Comparison of ENCODE assay signal across 11 cellular contexts in genomic region chr3:9778102-9778501, GRCh38. TPM values are rescaled to one million over a fixed set of nuclear protein-coding genes. Genes with fewer than 3 reads are reported as not detected.
DNase-seq lines count a peak whose midpoint lies in the region; ATAC-seq, FAIRE-seq and TF ChIP-seq lines count a peak whose summit lies in the region.
"Had no signal": no experiment of that assay in that cellular context is flagged by ENCODE, and none has a peak within 500 bp of the region (broad histone marks: within the 10 kb centered on the region; RNA-seq: fewer than 3 reads in every experiment).

No MANE protein-coding gene starts in this region.

- H3K9ac ChIP-seq in keratinocyte (ENCODE audit: control insufficient read depth, extremely low read depth, insufficient read depth, low read length), result no peak overlapping the region

- H3K27ac Mint-ChIP-seq in MCF 10A (ENCODE audit: low read depth, unreplicated experiment), result no peak overlapping the region
- H3K27ac Mint-ChIP-seq in activated T-cell treated with anti-CD3 and anti-CD28 coated beads, Interleukin-2, amount 50 U/mL, for 72 hours, result peak overlapping the region; percentile 88

- H3K4me1 ChIP-seq in breast epithelium (no peaks in the 10 kb centered on the region), keratinocyte (ENCODE audit: control insufficient read depth, extremely low read depth, insufficient read depth, low read length) (peaks cover 3% of the 10 kb centered on the region)

- no peaks in the 10 kb centered on the region for H3K9me3 ChIP-seq in breast epithelium
- H3K9me3 ChIP-seq in keratinocyte (ENCODE audit: control insufficient read depth, low read depth, low read length), result no peaks in the 10 kb centered on the region

- no peaks in the 10 kb centered on the region for H3K9me3 Mint-ChIP-seq in MCF 10A (ENCODE audit: unreplicated experiment)
- peaks cover 0 to 3% of the 10 kb centered on the region in 2 donors for H3K9me3 Mint-ChIP-seq in activated T-cell treated with anti-CD3 and anti-CD28 coated beads, Interleukin-2, amount 50 U/mL, for 72 hours

- DNase-seq in MCF 10A (ENCODE audit: unreplicated experiment) (peak; percentile 61), breast epithelium (ENCODE audit: low spot score in 2 of 2) (no peak), keratinocyte (ENCODE audit: low read depth, low spot score) (no peak)
- DNase-seq in activated T-cell treated with anti-CD3 and anti-CD28 coated beads, Interleukin-2, amount 50 U/mL, for 72 hours, result peak; percentile 78 to 85
- DNase-seq: DMS53, NCI-H1694 treated with DMSO at 0.1 percent for 48 hours had no signal

- dilution Hi-C loops in keratinocyte (cut with MboI; ENCODE audit: extremely low pct_ligation_motif_present, low sequenced_read_pairs), result no loop called here

- peak; percentile 88 to 90 for ATAC-seq in activated T-cell treated with anti-CD3 and anti-CD28 coated beads, Interleukin-2, amount 50 U/mL, for 72 hours (replicated peaks in 1 of 2)
- no peak for ATAC-seq in HG03520 (IDR thresholded peaks at IDR 0.05; ENCODE audit: unreplicated experiment)
- no peak for ATAC-seq in GM21528 (IDR thresholded peaks at IDR 0.05; ENCODE audit: low FRiP score, unreplicated experiment)
- ATAC-seq in HG02610 (IDR thresholded peaks at IDR 0.05; ENCODE audit: unreplicated experiment), result no peak

- no peaks in the 10 kb centered on the region for H4K20me1 ChIP-seq in keratinocyte (ENCODE audit: control insufficient read depth, extremely low read depth, insufficient read depth, low read length)

- no peak overlapping the region for H3K4me3 Mint-ChIP-seq in MCF 10A (ENCODE audit: unreplicated experiment)
- H3K4me3 Mint-ChIP-seq in activated T-cell treated with anti-CD3 and anti-CD28 coated beads, Interleukin-2, amount 50 U/mL, for 72 hours, result peak overlapping the region; percentile 72 to 82

- no peak for FAIRE-seq in keratinocyte (lab: Jason Lieb, UNC)

- no peak overlapping the region for H2AFZ ChIP-seq in keratinocyte (ENCODE audit: control insufficient read depth, low read length)

- peak overlapping the region in 1 of 2 donors; percentile 84 for H3K27ac ChIP-seq in breast epithelium
- peak overlapping the region; percentile 43 for H3K27ac ChIP-seq in keratinocyte (ENCODE audit: control insufficient read depth, insufficient read depth, low read length)
- H3K27ac ChIP-seq in temporal lobe (ENCODE audit: low read depth, low read length), result peak overlapping the region; percentile 30

- no TSS peak for BruUV-seq in MCF 10A (replicated peaks; lab: Mats Ljungman, UMichigan)

- H3K4me2 ChIP-seq in keratinocyte (ENCODE audit: control insufficient read depth, extremely low read depth, insufficient read depth, low read depth, low read length), result no peak overlapping the region

- H3K79me2 ChIP-seq in keratinocyte (ENCODE audit: control insufficient read depth, insufficient read depth, low read length), result no peaks in the 10 kb centered on the region

- no peaks in the 10 kb centered on the region for H3K9me1 ChIP-seq in keratinocyte (ENCODE audit: control insufficient read depth, extremely low read depth, insufficient read depth, low read length)

- POLR2A ChIA-PET in MCF 10A (lab: Yijun Ruan, JAX), result interaction anchor here (0.6 to 2.5 kb wide), 4 partner anchors 15 to 50 kb away, joined by 3 to 8 read pairs (median 4); partner anchors contain the start of genes ARPC4, OGG1 and TADA3

- TF ChIP-seq CTCF in MCF 10A (IDR thresholded peaks at IDR 0.05; ENCODE audit: unreplicated experiment), result no peak
- no peak for TF ChIP-seq CTCF in breast epithelium (IDR thresholded peaks at IDR 0.05)
- no peak for TF ChIP-seq CTCF in keratinocyte (optimal IDR thresholded peaks at IDR 0.05 in 1 of 3, IDR thresholded peaks at IDR 0.05 in 1 of 3, conservative IDR thresholded peaks at IDR 0.05 in 1 of 3; ENCODE audit: extremely low read depth in 1 of 3, insufficient read depth in 2 of 3, low read length in 3 of 3)

- H3K27me3 ChIP-seq in breast epithelium (no peaks in the 10 kb centered on the region), keratinocyte (ENCODE audit: control insufficient read depth, extremely low read depth, insufficient read depth, low read length) (no peaks in the 10 kb centered on the region)

- CTCF ChIA-PET in MCF 10A (lab: Yijun Ruan, JAX), result no interaction called here

- peaks cover 16% of the 10 kb centered on the region for H3K4me1 Mint-ChIP-seq in MCF 10A (ENCODE audit: insufficient read depth, unreplicated experiment)
- H3K4me1 Mint-ChIP-seq in activated T-cell treated with anti-CD3 and anti-CD28 coated beads, Interleukin-2, amount 50 U/mL, for 72 hours (ENCODE audit: low read depth), result peaks cover 70% of the 10 kb centered on the region

- no peaks in the 10 kb centered on the region for H3K27me3 Mint-ChIP-seq in MCF 10A (ENCODE audit: insufficient read depth, unreplicated experiment)
- H3K27me3 Mint-ChIP-seq in activated T-cell treated with anti-CD3 and anti-CD28 coated beads, Interleukin-2, amount 50 U/mL, for 72 hours (ENCODE audit: low read depth), result no peaks in the 10 kb centered on the region

- intact Hi-C loops in MCF 10A (cut with micrococcal nuclease), result no loop called here
- intact Hi-C loops in breast epithelium (cut with DNase I; ENCODE audit: low total_unique reads), result no loop called here

- TF ChIP-seq POLR2A in breast epithelium (IDR thresholded peaks at IDR 0.05), result no peak

- H3K36me3 ChIP-seq in breast epithelium (no peaks in the 10 kb centered on the region), keratinocyte (ENCODE audit: control insufficient read depth in 2 of 2, extremely low read depth in 1 of 2, insufficient read depth in 2 of 2, low read length in 2 of 2) (peaks cover 9 to 11% of the 10 kb centered on the region in 2 experiments)

- H3K4me3 ChIP-seq in breast epithelium (no peak overlapping the region), keratinocyte (ENCODE audit: control insufficient read depth in 2 of 3, extremely low read depth in 1 of 3, insufficient read depth in 2 of 3, low read depth in 1 of 3, low read length in 3 of 3) (no peak overlapping the region)
- H3K4me3 ChIP-seq: skin epidermis had no signal

- H3K36me3 Mint-ChIP-seq in MCF 10A (ENCODE audit: insufficient read depth, unreplicated experiment), result peaks cover 10% of the 10 kb centered on the region
- peaks cover 8 to 16% of the 10 kb centered on the region in 2 donors for H3K36me3 Mint-ChIP-seq in activated T-cell treated with anti-CD3 and anti-CD28 coated beads, Interleukin-2, amount 50 U/mL, for 72 hours (ENCODE audit: insufficient read depth in 2 of 2)

RNA-seq across cellular contexts. Expression of gene CAMK1, which starts 8.4 kb away (rescaled TPM):
- 8.3 and 11.7 TPM in 2 replicates for total RNA-seq in MCF 10A (2022)
- total RNA-seq in breast epithelium, result 10 to 100 TPM; 25.2 to 58.7 (median 40.0) TPM
- total RNA-seq in activated T-cell treated with anti-CD3 and anti-CD28 coated beads, Interleukin-2, amount 50 U/mL, for 72 hours, result 10 to 100 TPM; 38.6 to 47.4 TPM
- polyA plus RNA-seq in keratinocyte, result 1.1 to 2.4 TPM (median 2.3 TPM) in 3 replicates
- polyA plus RNA-seq in keratinocyte (2011; ENCODE audit: low read depth), result 0.80 TPM
- polyA plus RNA-seq in keratinocyte (2011; cell fraction: cytosol; rRNA removed), result 0.90 and 1.4 TPM in 2 replicates
- 1.1 and 1.5 TPM in 2 replicates for polyA plus RNA-seq in keratinocyte (2011; cell fraction: nucleus; rRNA removed)
- polyA plus RNA-seq in keratinocyte (2012; ENCODE audit: low replicate concordance), result 0.35 and 2.7 TPM in 2 replicates
- 0.66 to 1.4 TPM (median 1.1 TPM) in 3 replicates for polyA minus RNA-seq in keratinocyte
- 2.9 TPM for polyA minus RNA-seq in keratinocyte (2011; cell fraction: cytosol; rRNA and poly(A)+ RNA removed)
- polyA minus RNA-seq in keratinocyte (2011; cell fraction: nucleus; rRNA and poly(A)+ RNA removed), result 0.63 and 0.85 TPM in 2 replicates
- total RNA-seq in temporal lobe, result 39.8 TPM

RNA-seq across cellular contexts. Expression of gene TADA3, which starts 14.2 kb away (rescaled TPM):
- 72.0 and 77.1 TPM in 2 replicates for total RNA-seq in MCF 10A (2022)
- total RNA-seq in breast epithelium, result 10 to 100 TPM; 66.1 to 73.4 (median 70.1) TPM
- 100 to 1,000 TPM; 105 to 112 TPM for total RNA-seq in activated T-cell treated with anti-CD3 and anti-CD28 coated beads, Interleukin-2, amount 50 U/mL, for 72 hours
- 29.6 to 43.7 TPM (median 38.3 TPM) in 3 replicates for polyA plus RNA-seq in keratinocyte
- polyA plus RNA-seq in keratinocyte (2011; ENCODE audit: low read depth), result 29.1 TPM
- polyA plus RNA-seq in keratinocyte (2011; cell fraction: cytosol; rRNA removed), result 27.7 and 44.7 TPM in 2 replicates
- polyA plus RNA-seq in keratinocyte (2011; cell fraction: nucleus; rRNA removed), result 22.5 and 30.1 TPM in 2 replicates
- 22.4 and 43.5 TPM in 2 replicates for polyA plus RNA-seq in keratinocyte (2012; ENCODE audit: low replicate concordance)
- 33.0 to 59.8 TPM (median 45.4 TPM) in 3 replicates for polyA minus RNA-seq in keratinocyte
- 60.4 TPM for polyA minus RNA-seq in keratinocyte (2011; cell fraction: cytosol; rRNA and poly(A)+ RNA removed)
- 14.5 and 16.8 TPM in 2 replicates for polyA minus RNA-seq in keratinocyte (2011; cell fraction: nucleus; rRNA and poly(A)+ RNA removed)
- total RNA-seq in temporal lobe, result 42.3 TPM

RNA-seq across cellular contexts. Expression of gene ARPC4, which starts 14.8 kb away (rescaled TPM):
- total RNA-seq in MCF 10A (2022) (122 and 132 TPM in 2 replicates), breast epithelium (100 to 1,000 TPM; 116 to 163 (median 117) TPM), temporal lobe (101 TPM)
- total RNA-seq in activated T-cell treated with anti-CD3 and anti-CD28 coated beads, Interleukin-2, amount 50 U/mL, for 72 hours, result 100 to 1,000 TPM; 168 to 176 TPM
- polyA plus RNA-seq in keratinocyte, result 161 to 325 TPM (median 173 TPM) in 3 replicates
- 36.1 TPM for polyA plus RNA-seq in keratinocyte (2011; ENCODE audit: low read depth)
- 177 and 220 TPM in 2 replicates for polyA plus RNA-seq in keratinocyte (2011; cell fraction: cytosol; rRNA removed)
- 75.3 and 80.5 TPM in 2 replicates for polyA plus RNA-seq in keratinocyte (2011; cell fraction: nucleus; rRNA removed)
- polyA plus RNA-seq in keratinocyte (2012; ENCODE audit: low replicate concordance), result 97.9 and 190 TPM in 2 replicates
- 72.0 to 216 TPM (median 199 TPM) in 3 replicates for polyA minus RNA-seq in keratinocyte
- polyA minus RNA-seq in keratinocyte (2011; cell fraction: cytosol; rRNA and poly(A)+ RNA removed), result 341 TPM
- 53.3 and 77.0 TPM in 2 replicates for polyA minus RNA-seq in keratinocyte (2011; cell fraction: nucleus; rRNA and poly(A)+ RNA removed)

RNA-seq across cellular contexts. Expression of gene OGG1, which starts 28.4 kb away (rescaled TPM):
- total RNA-seq in MCF 10A (2022) (15.3 and 17.7 TPM in 2 replicates), breast epithelium (10 to 100 TPM; 21.3 to 33.4 (median 23.3) TPM), temporal lobe (51.9 TPM)
- total RNA-seq in activated T-cell treated with anti-CD3 and anti-CD28 coated beads, Interleukin-2, amount 50 U/mL, for 72 hours, result 10 to 100 TPM; 31.0 to 33.4 TPM
- polyA plus RNA-seq in keratinocyte, result 14.5 to 17.5 TPM (median 14.6 TPM) in 3 replicates
- 3.0 TPM for polyA plus RNA-seq in keratinocyte (2011; ENCODE audit: low read depth)
- 8.2 and 12.8 TPM in 2 replicates for polyA plus RNA-seq in keratinocyte (2011; cell fraction: cytosol; rRNA removed)
- 10.2 and 13.8 TPM in 2 replicates for polyA plus RNA-seq in keratinocyte (2011; cell fraction: nucleus; rRNA removed)
- 3.7 and 10.8 TPM in 2 replicates for polyA plus RNA-seq in keratinocyte (2012; ENCODE audit: low replicate concordance)
- 21.7 to 51.1 TPM (median 23.2 TPM) in 3 replicates for polyA minus RNA-seq in keratinocyte
- 17.1 TPM for polyA minus RNA-seq in keratinocyte (2011; cell fraction: cytosol; rRNA and poly(A)+ RNA removed)
- polyA minus RNA-seq in keratinocyte (2011; cell fraction: nucleus; rRNA and poly(A)+ RNA removed), result 10.0 and 10.2 TPM in 2 replicates

RNA-seq across cellular contexts. Expression of gene TTLL3, which starts 32.0 kb away (rescaled TPM):
- 14.6 and 16.6 TPM in 2 replicates for total RNA-seq in MCF 10A (2022)
- total RNA-seq in breast epithelium, result 10 to 100 TPM; 63.1 to 76.7 (median 72.3) TPM
- 10 to 100 TPM; 63.6 to 75.5 TPM for total RNA-seq in activated T-cell treated with anti-CD3 and anti-CD28 coated beads, Interleukin-2, amount 50 U/mL, for 72 hours
- polyA plus RNA-seq in keratinocyte, result 11.3 to 19.1 TPM (median 11.7 TPM) in 3 replicates
- 15.8 TPM for polyA plus RNA-seq in keratinocyte (2011; ENCODE audit: low read depth)
- polyA plus RNA-seq in keratinocyte (2011; cell fraction: cytosol; rRNA removed), result 2.3 and 2.6 TPM in 2 replicates
- 141 and 203 TPM in 2 replicates for polyA plus RNA-seq in keratinocyte (2011; cell fraction: nucleus; rRNA removed)
- polyA plus RNA-seq in keratinocyte (2012; ENCODE audit: low replicate concordance), result 7.2 and 23.9 TPM in 2 replicates
- polyA minus RNA-seq in keratinocyte, result 5.8 to 31.2 TPM (median 27.0 TPM) in 3 replicates
- 1.3 TPM for polyA minus RNA-seq in keratinocyte (2011; cell fraction: cytosol; rRNA and poly(A)+ RNA removed)
- 14.8 and 38.5 TPM in 2 replicates for polyA minus RNA-seq in keratinocyte (2011; cell fraction: nucleus; rRNA and poly(A)+ RNA removed)
- total RNA-seq in temporal lobe, result 19.7 TPM

Comparison
In these comparisons a context has a peak if more than half of its experiments do, and no peak if none do; other contexts are left out.
1. DNase-seq: peak in MCF 10A (single experiment) and activated T-cell treated with anti-CD3 and anti-CD28 coated beads, Interleukin-2, amount 50 U/mL, for 72 hours (2 of 2); none in breast epithelium (0 of 2) and keratinocyte (single experiment).
2. ATAC-seq: peak in activated T-cell treated with anti-CD3 and anti-CD28 coated beads, Interleukin-2, amount 50 U/mL, for 72 hours (2 of 2); none in HG03520 (single experiment), GM21528 (single experiment) and HG02610 (single experiment).